ENCODE assay signal across 8 cellular contexts in genomic region chr1:65149391-65149729, GRCh38. TPM values are rescaled to one million over a fixed set of nuclear protein-coding genes. Genes with fewer than 3 reads are reported as not detected.
DNase-seq lines count a peak whose midpoint lies in the region; ATAC-seq and TF ChIP-seq lines count a peak whose summit lies in the region.

No MANE protein-coding gene starts in this region.

- WGBS in psoas muscle, 3 donors, result 37 to 52% (median 40%) methylated on average over 9 of the region's 9 CpGs

- no peak for ATAC-seq in psoas muscle
- ATAC-seq in HG03039 (IDR thresholded peaks at IDR 0.05; ENCODE audit: unreplicated experiment), result no peak
- no peak for ATAC-seq in GM19467 (IDR thresholded peaks at IDR 0.05; ENCODE audit: unreplicated experiment)

- H3K27me3 ChIP-seq in psoas muscle (ENCODE audit: insufficient read depth in 3 of 3, low read length in 2 of 3), result peaks cover 0 to 13% (median 3%) of the 10 kb centered on the region in 3 donors

- H3K4me3 ChIP-seq in GM08714 (ENCODE audit: low read length), result peak overlapping the region; percentile 74; the same call in 1 of the 2 replicates
- peak overlapping the region; percentile 62 for H3K4me3 ChIP-seq in epithelial cell of proximal tubule (ENCODE audit: low read depth, low read length)
- H3K4me3 ChIP-seq in psoas muscle, result peak overlapping the region; percentile 83

- TF ChIP-seq CTCF in epithelial cell of proximal tubule (conservative IDR thresholded peaks at IDR 0.05; ENCODE audit: low read depth, low read length) (no peak), psoas muscle (IDR thresholded peaks at IDR 0.05) (no peak), GM13977 (IDR thresholded peaks at IDR 0.05; ENCODE audit: extremely low read depth, insufficient read depth, missing control alignments) (no peak)

- DNase-seq in NCI-H774 (lab: John Stamatoyannopoulos, UW), result peak; percentile 11
- no peak for DNase-seq in epithelial cell of proximal tubule (ENCODE audit: low read depth)
- no peak for DNase-seq in psoas muscle
- no peak for DNase-seq in SHP77 treated with DMSO at 0.1 percent for 48 hours (lab: John Stamatoyannopoulos, UW)
- no peak for DNase-seq in GM13977 (ENCODE audit: low spot score)

- in situ Hi-C loops in GM13977 (cut with MboI; ENCODE audit: low pct_unique_long_range_greater_than_20kb, low sequenced_read_pairs, unreplicated experiment), result no loop called here

- H3K4me1 ChIP-seq in psoas muscle, result peaks cover 4% of the 10 kb centered on the region

- intact Hi-C loops in psoas muscle (cut with DNase I), result loop anchor here in 1 of 2 donors (10.0 kb wide), 1 partner anchor 55 kb away; no protein-coding TSS in a partner anchor

- H3K9me3 ChIP-seq in psoas muscle, result no peaks in the 10 kb centered on the region

- H3K27ac ChIP-seq in psoas muscle, result no peak overlapping the region

- no peaks in the 10 kb centered on the region for H3K36me3 ChIP-seq in psoas muscle (ENCODE audit: insufficient read depth in 1 of 2, low read depth in 1 of 2)

RNA-seq across cellular contexts. Expression of gene AK4, which starts 1.4 kb away (rescaled TPM):
- total RNA-seq in epithelial cell of proximal tubule (19.8 and 36.6 TPM in 2 replicates), psoas muscle (10 to 100 TPM in 2 of 4 donors, 1 to 10 TPM in 2; 1.1 to 29.0 (median 12.3) TPM)
- polyA plus RNA-seq in psoas muscle, result 1 to 10 TPM in 1 of 3 donors, under 1 TPM in 2; 0.37 to 1.4 (median 0.82) TPM
